ENCODE assay signal across 11 cellular contexts in the genomic region with DNA sequence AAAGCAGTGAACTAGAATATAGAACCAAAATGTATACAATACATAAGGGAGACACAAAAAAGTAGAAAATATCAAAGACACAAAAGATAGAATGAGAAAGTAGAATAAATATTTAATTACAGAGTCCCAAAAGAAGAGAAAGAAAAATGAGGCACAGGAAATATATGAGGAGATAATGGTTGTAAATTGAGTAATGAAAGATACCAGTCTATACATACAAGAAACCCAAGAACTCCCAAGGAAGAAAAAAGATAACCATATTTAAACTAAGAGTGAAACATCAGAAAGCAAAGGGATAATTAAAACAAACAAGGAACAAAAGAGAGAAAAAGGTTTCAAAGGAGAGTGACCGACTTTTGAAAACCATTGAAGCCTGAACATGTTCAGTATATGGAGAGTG.
"Had no signal": no experiment of that assay in that cellular context is flagged by ENCODE, and none has a peak within 500 bp of the region (broad histone marks: within the 10 kb centered on the region; RNA-seq: fewer than 3 reads in every experiment).

No MANE protein-coding gene starts in this region.

- H3K9me3 ChIP-seq: HAP-1 had no signal

- H3K4me3 Mint-ChIP-seq: GM23338, H9, HFFc6 had no signal

- H3K4me1 Mint-ChIP-seq: GM23338, H9 had no signal

- ATAC-seq: GM23338, HCT116 had no signal

- H3K27ac ChIP-seq: GM23248 had no signal

- H3K4me3 ChIP-seq: GM23248, GM23338, HAP-1 had no signal

- H3K27ac Mint-ChIP-seq: GM23338, H9, HFFc6 had no signal

- DNase-seq: GM23248, GOT3, H7, H9, HCEC 1CT, HFFc6 had no signal

- H3K36me3 ChIP-seq: HAP-1 had no signal

- H3K4me1 ChIP-seq: HAP-1 had no signal

- FAIRE-seq: H1, H54 had no signal
